8 cellular contexts compared by ENCODE assay signal in genomic region chr19:29714953-29715694, GRCh38.
DNase-seq lines count a peak whose midpoint lies in the region; ATAC-seq and TF ChIP-seq lines count a peak whose summit lies in the region.

Gene C19orf12 (minus strand): TSS chr19:29715261. CDS start chr19:29708413, 6,848 bp downstream.

- no peak for TF ChIP-seq CTCF in AG09309 (IDR thresholded peaks at IDR 0.05; ENCODE audit: control insufficient read depth, insufficient read depth, low read depth, low read length, missing control alignments)

- no peaks in the 10 kb centered on the region for H3K9me3 ChIP-seq in mucosa of rectum (ENCODE audit: control insufficient read depth in 2 of 2, low read length in 2 of 2)

- no peaks in the 10 kb centered on the region for H3K36me3 ChIP-seq in mucosa of rectum (ENCODE audit: control insufficient read depth in 2 of 2, insufficient read depth in 2 of 2, low read length in 2 of 2)

- peak; percentile 55 for ATAC-seq in GM18873 (IDR thresholded peaks at IDR 0.05; ENCODE audit: low FRiP score, unreplicated experiment)
- ATAC-seq in HG03103 (IDR thresholded peaks at IDR 0.05; ENCODE audit: low read depth, unreplicated experiment): peak; percentile 65

- DNase-seq in AG09309 (ENCODE audit: low read depth) (no peak), NOMO-1 (lab: John Stamatoyannopoulos, UW; ENCODE audit: unreplicated experiment in 2 of 2) (peak; percentile 43 to 58), activated T-cell treated with anti-CD3 and anti-CD28 coated beads for 24 hours (ENCODE audit: low read depth) (peak; percentile 52), erythroblast (lab: John Stamatoyannopoulos, UW) (peak; percentile 63 to 65)
- DNase-seq in stimulated activated naive CD4-positive, alpha-beta T cell (lab: John Stamatoyannopoulos, UW): peak in 5 of 6 experiments; percentile 48 to 87 (median 68)

- H3K4me3 ChIP-seq in AG09309 (ENCODE audit: control insufficient read depth, low read depth, low read length) (peak within 1 kb of the TSS; percentile 85), mucosa of rectum (ENCODE audit: low read length in 2 of 2) (peak within 1 kb of the TSS; percentile 74 to 84)

- peak within 1 kb of the TSS; percentile 83 to 92 for H3K27ac ChIP-seq in mucosa of rectum (ENCODE audit: low read depth in 2 of 2, low read length in 2 of 2)

- TF ChIP-seq POLR2A in erythroblast (IDR thresholded peaks at IDR 0.05; ENCODE audit: low read length): peak; percentile 66

- no peaks in the 10 kb centered on the region for H3K27me3 ChIP-seq in mucosa of rectum (ENCODE audit: control insufficient read depth in 2 of 2, insufficient read depth in 2 of 2, low read length in 2 of 2)

- H3K4me1 ChIP-seq in mucosa of rectum (ENCODE audit: control insufficient read depth in 2 of 2, insufficient read depth in 2 of 2, low read length in 2 of 2): peaks cover 11 to 14% of the 10 kb centered on the region in 2 donors

- H3K9ac ChIP-seq in mucosa of rectum (ENCODE audit: low read depth in 1 of 2, low read length in 2 of 2): peak within 1 kb of the TSS; percentile 88 to 90
